ENCODE assay signal across 13 cellular contexts in the genomic region with DNA sequence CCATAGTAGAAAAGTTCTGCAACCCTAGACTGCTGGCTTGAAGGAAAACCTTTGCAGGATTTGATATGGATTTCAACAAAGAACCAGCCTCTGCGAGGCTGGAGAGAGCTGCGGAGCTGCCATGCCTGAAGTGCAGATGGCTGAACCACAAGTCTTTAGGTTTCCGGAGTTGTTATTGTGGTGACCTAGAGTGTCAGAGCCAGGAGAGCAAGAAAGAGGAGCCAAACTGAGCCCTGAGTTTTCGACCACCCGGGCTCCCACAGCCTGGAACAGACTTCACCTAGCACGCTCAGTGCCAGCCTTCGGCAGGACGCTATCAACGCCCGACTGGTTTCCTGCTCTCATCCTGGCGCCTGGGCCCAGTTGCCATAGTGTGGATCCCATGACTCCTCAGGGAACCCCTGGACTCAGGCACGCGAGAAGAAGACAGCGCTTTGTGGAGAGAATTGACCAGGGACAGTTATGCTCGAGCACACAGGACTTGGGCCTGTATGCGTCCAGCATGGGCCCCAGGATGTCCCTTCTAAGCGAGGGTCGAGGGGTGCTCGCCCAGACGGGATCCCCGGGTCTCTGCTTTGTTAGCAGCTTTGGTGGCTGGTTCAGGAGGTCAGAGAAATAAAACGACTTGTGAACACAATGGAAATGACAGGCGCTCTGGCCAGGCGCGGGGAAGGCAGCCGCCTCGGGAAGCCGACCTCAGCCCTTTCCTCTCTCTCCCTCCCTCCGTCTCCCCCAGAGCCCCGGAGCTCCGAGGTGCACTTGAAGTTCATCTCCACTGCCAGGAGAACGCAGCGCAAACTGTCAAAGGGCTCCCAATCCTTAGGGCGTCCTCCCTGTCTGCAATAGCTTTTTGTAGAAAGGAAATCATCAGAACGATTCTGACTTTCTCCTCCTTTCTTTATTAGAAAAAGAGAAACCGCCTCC. TPM values are rescaled to one million over a fixed set of nuclear protein-coding genes. Genes with fewer than 3 reads are reported as not detected.
DNase-seq lines count a peak whose midpoint lies in the region; TF ChIP-seq lines count a peak whose summit lies in the region.
"Had no signal": no experiment of that assay in that cellular context is flagged by ENCODE, and none has a peak within 500 bp of the region (broad histone marks: within the 10 kb centered on the region; RNA-seq: fewer than 3 reads in every experiment).

No MANE protein-coding gene starts in this region.

- H3K4me1 Mint-ChIP-seq in CD8-positive, alpha-beta memory T cell, result peaks cover 18 to 47% (median 39%) of the 10 kb centered on the region in 3 donors
- H3K4me1 Mint-ChIP-seq in nephron, result peaks cover 29% of the 10 kb centered on the region
- no peaks in the 10 kb centered on the region for H3K4me1 Mint-ChIP-seq in HFFc6 (ENCODE audit: low read depth)

- peaks cover 36% of the 10 kb centered on the region for H3K27me3 ChIP-seq in CD8-positive, alpha-beta memory T cell (ENCODE audit: insufficient read depth, low read length, poor library complexity, severe bottlenecking)
- H3K27me3 ChIP-seq in H7 (ENCODE audit: control insufficient read depth, insufficient read depth, low read length), result peaks cover 93% of the 10 kb centered on the region
- peaks cover 53% of the 10 kb centered on the region for H3K27me3 ChIP-seq in prostate gland (replicated peaks; ENCODE audit: insufficient read depth)

- DNase-seq in CD8-positive, alpha-beta memory T cell, result no peak
- DNase-seq in H7 (peak; percentile 63), caudate nucleus (lab: John Stamatoyannopoulos, UW) (peak in 16 of 61 donors; percentile 4 to 56 (median 27)), T-helper 9 cell (no peak), prostate gland (ENCODE audit: low spot score) (no peak), HFFc6 (no peak)
- DNase-seq: left ventricle myocardium superior, SW 1271, transverse colon had no signal

- intact Hi-C loops in prostate gland (cut with DNase I), result no loop called here

- no peak overlapping the region for H3K4me3 ChIP-seq in CD8-positive, alpha-beta memory T cell (ENCODE audit: low read length)
- peak overlapping the region; percentile 51 for H3K4me3 ChIP-seq in H7 (ENCODE audit: insufficient read depth, low read depth, low read length)
- H3K4me3 ChIP-seq in prostate gland, result no peak overlapping the region

- no peaks in the 10 kb centered on the region for H3K4me1 ChIP-seq in CD8-positive, alpha-beta memory T cell (ENCODE audit: insufficient read depth, low read length)
- peaks cover 6% of the 10 kb centered on the region for H3K4me1 ChIP-seq in prostate gland (replicated peaks)

- H3K27ac ChIP-seq in CD8-positive, alpha-beta memory T cell (ENCODE audit: low read depth, low read length), result no peak overlapping the region
- H3K27ac ChIP-seq in caudate nucleus (ENCODE audit: low read depth, low read length) (peak overlapping the region; percentile 52), prostate gland (no peak overlapping the region)
- H3K27ac ChIP-seq: transverse colon had no signal

- TF ChIP-seq POLR2A in prostate gland (IDR thresholded peaks at IDR 0.05), result no peak

- H3K27me3 Mint-ChIP-seq in CD8-positive, alpha-beta memory T cell, result peaks cover 57 to 72% of the 10 kb centered on the region in 2 donors
- peaks cover 19% of the 10 kb centered on the region for H3K27me3 Mint-ChIP-seq in nephron (ENCODE audit: low read depth)
- H3K27me3 Mint-ChIP-seq in HFFc6 (ENCODE audit: insufficient read depth), result peaks cover 36% of the 10 kb centered on the region

- 11% methylated on average over 36 of the region's 36 CpGs for WGBS in prostate gland

- POLR2A ChIA-PET in CD8-positive, alpha-beta memory T cell (lab: Charles Lee), result no interaction called here

- TF ChIP-seq CTCF in nephron (IDR thresholded peaks at IDR 0.05; ENCODE audit: unreplicated experiment in 3 of 3) (no peak), prostate gland (IDR thresholded peaks at IDR 0.05) (no peak), HFFc6 (IDR thresholded peaks at IDR 0.05) (no peak)

- no peaks in the 10 kb centered on the region for H3K36me3 Mint-ChIP-seq in CD8-positive, alpha-beta memory T cell
- no peaks in the 10 kb centered on the region for H3K36me3 Mint-ChIP-seq in nephron (ENCODE audit: low read depth)
- peaks cover 5% of the 10 kb centered on the region for H3K36me3 Mint-ChIP-seq in HFFc6 (ENCODE audit: low read depth)

- H3K4me3 Mint-ChIP-seq in CD8-positive, alpha-beta memory T cell, result peak overlapping the region in 5 of 7 donors; percentile 63 to 76 (median 72)
- peak overlapping the region; percentile 47 to 73 (median 51) for H3K4me3 Mint-ChIP-seq in nephron
- no peak overlapping the region; the same call in 1 of the 2 replicates for H3K4me3 Mint-ChIP-seq in HFFc6

- no peaks in the 10 kb centered on the region for H3K36me3 ChIP-seq in CD8-positive, alpha-beta memory T cell (ENCODE audit: insufficient read depth, low read length)
- H3K36me3 ChIP-seq in H7 (replicated peaks; ENCODE audit: control insufficient read depth, insufficient read depth, low read length) (no peaks in the 10 kb centered on the region), prostate gland (no peaks in the 10 kb centered on the region)
- H3K36me3 ChIP-seq: transverse colon had no signal

- CTCF ChIA-PET in CD8-positive, alpha-beta memory T cell (lab: Charles Lee), result no interaction called here

- H3K27ac Mint-ChIP-seq in CD8-positive, alpha-beta memory T cell, result no peak overlapping the region
- no peak overlapping the region for H3K27ac Mint-ChIP-seq in nephron
- H3K27ac Mint-ChIP-seq in HFFc6, result no peak overlapping the region

- no peaks in the 10 kb centered on the region for H3K9me3 ChIP-seq in CD8-positive, alpha-beta memory T cell (ENCODE audit: low read length)
- H3K9me3 ChIP-seq in prostate gland, result no peaks in the 10 kb centered on the region
- H3K9me3 ChIP-seq: transverse colon had no signal

- H3K9me3 Mint-ChIP-seq in CD8-positive, alpha-beta memory T cell, result peaks cover 0 to 1% (median 0%) of the 10 kb centered on the region in 5 donors
- H3K9me3 Mint-ChIP-seq in nephron (peaks cover 4% of the 10 kb centered on the region), HFFc6 (peaks cover 26% of the 10 kb centered on the region; the same call in 1 of the 2 replicates)

RNA-seq across cellular contexts. Expression of a gene that starts 1.8 kb away (rescaled TPM):
- total RNA-seq in CD8-positive, alpha-beta memory T cell, result not detected
- polyA plus RNA-seq in CD8-positive, alpha-beta memory T cell, result not detected
- total RNA-seq in H7 (2014; rRNA removed; shearing (Covaris generic)), result 1.8 and 2.7 TPM in 2 replicates
- total RNA-seq in prostate gland, result 1 to 10 TPM in 1 of 2 donors, not detected in 1; 3.9 TPM
- not detected for total RNA-seq in HFFc6 (2021; fragmentation: NEBNext Ultra II Directional; extraction: Animal tissue kit (Norgen Biotek cat#: 25700))
- total RNA-seq: bronchial epithelial cell, fibroblast of lung, left ventricle myocardium superior, pulmonary artery endothelial cell, transverse colon had no signal
- polyA plus RNA-seq: fibroblast of lung had no signal
